ENCODE assay signal across 16 cellular contexts in genomic region chr20:4719190-4719589, GRCh38. TPM values are rescaled to one million over a fixed set of nuclear protein-coding genes. Genes with fewer than 3 reads are reported as not detected.
"Had no signal": no experiment of that assay in that cellular context is flagged by ENCODE, and none has a peak within 500 bp of the region (broad histone marks: within the 10 kb centered on the region; RNA-seq: fewer than 3 reads in every experiment).

No MANE protein-coding gene starts in this region.

- H3K27ac Mint-ChIP-seq: activated CD4-positive, alpha-beta memory T cell treated with anti-CD3 and anti-CD28 coated beads, Interleukin-2, amount 10 ng/mL, durations not matched to agents 7 days and 5 days; activated CD4-positive, alpha-beta T cell treated with anti-CD3 and anti-CD28 coated beads for 36 hours; activated naive CD8-positive, alpha-beta T cell treated with anti-CD3 and anti-CD28 coated beads, Interleukin-2, amount 10 ng/mL, durations not matched to agents 7 days and 5 days had no signal

- H3K27me3 Mint-ChIP-seq: activated CD4-positive, alpha-beta T cell treated with anti-CD3 and anti-CD28 coated beads for 36 hours had no signal

- FAIRE-seq: astrocyte had no signal

- ATAC-seq: activated CD4-positive, alpha-beta T cell treated with anti-CD3 and anti-CD28 coated beads for 36 hours; natural killer cell had no signal

- H3K4me2 ChIP-seq: smooth muscle cell had no signal

- H3K9me3 Mint-ChIP-seq: activated CD4-positive, alpha-beta memory T cell treated with anti-CD3 and anti-CD28 coated beads, Interleukin-2, amount 10 ng/mL, durations not matched to agents 7 days and 5 days; activated naive CD8-positive, alpha-beta T cell treated with anti-CD3 and anti-CD28 coated beads, Interleukin-2, amount 10 ng/mL, durations not matched to agents 7 days and 5 days; natural killer cell had no signal

- H3K36me3 Mint-ChIP-seq: activated naive CD8-positive, alpha-beta T cell treated with anti-CD3 and anti-CD28 coated beads, Interleukin-2, amount 10 ng/mL, durations not matched to agents 7 days and 5 days; natural killer cell had no signal

- H3K9me3 ChIP-seq: lower lobe of right lung, right atrium auricular region, suprapubic skin had no signal

- DNase-seq: activated CD4-positive, alpha-beta memory T cell treated with anti-CD3 and anti-CD28 coated beads, Interleukin-2, amount 10 ng/mL, durations not matched to agents 7 days and 5 days; activated CD4-positive, alpha-beta T cell treated with anti-CD3 and anti-CD28 coated beads for 36 hours; activated naive CD8-positive, alpha-beta T cell treated with anti-CD3 and anti-CD28 coated beads, Interleukin-2, amount 10 ng/mL, durations not matched to agents 7 days and 5 days; effector memory CD4-positive, alpha-beta T cell; left cardiac atrium; lower lobe of right lung; natural killer cell; stimulated activated naive CD4-positive, alpha-beta T cell treated with Interleukin-2 at 50 U/mL for 16 hours; T1000 had no signal

- H3K4me3 Mint-ChIP-seq: activated CD4-positive, alpha-beta memory T cell treated with anti-CD3 and anti-CD28 coated beads, Interleukin-2, amount 10 ng/mL, durations not matched to agents 7 days and 5 days; activated CD4-positive, alpha-beta T cell treated with anti-CD3 and anti-CD28 coated beads for 36 hours; activated naive CD8-positive, alpha-beta T cell treated with anti-CD3 and anti-CD28 coated beads, Interleukin-2, amount 10 ng/mL, durations not matched to agents 7 days and 5 days; natural killer cell had no signal

- H3K36me3 ChIP-seq: cardiac muscle cell, lower lobe of right lung, right atrium auricular region, suprapubic skin had no signal

- H3K4me3 ChIP-seq: cardiac muscle cell, coronary artery, lower lobe of right lung, right atrium auricular region, smooth muscle cell, suprapubic skin had no signal

- H3K27me3 ChIP-seq: cardiac muscle cell, right atrium auricular region, suprapubic skin had no signal

RNA-seq across cellular contexts. Expression of gene PRND, which starts 2.5 kb away (rescaled TPM):
- total RNA-seq: activated CD4-positive, alpha-beta memory T cell treated with anti-CD3 and anti-CD28 coated beads, Interleukin-2, amount 10 ng/mL, durations not matched to agents 7 days and 5 days; activated CD4-positive, alpha-beta T cell treated with anti-CD3 and anti-CD28 coated beads for 36 hours; activated naive CD8-positive, alpha-beta T cell treated with anti-CD3 and anti-CD28 coated beads, Interleukin-2, amount 10 ng/mL, durations not matched to agents 7 days and 5 days; astrocyte; left cardiac atrium; lower lobe of right lung; natural killer cell; posterior vena cava; right atrium auricular region; smooth muscle cell; suprapubic skin had no signal
- polyA plus RNA-seq: cardiac muscle cell, smooth muscle cell had no signal
